ENCODE assay signal across 8 cellular contexts in the genomic region with DNA sequence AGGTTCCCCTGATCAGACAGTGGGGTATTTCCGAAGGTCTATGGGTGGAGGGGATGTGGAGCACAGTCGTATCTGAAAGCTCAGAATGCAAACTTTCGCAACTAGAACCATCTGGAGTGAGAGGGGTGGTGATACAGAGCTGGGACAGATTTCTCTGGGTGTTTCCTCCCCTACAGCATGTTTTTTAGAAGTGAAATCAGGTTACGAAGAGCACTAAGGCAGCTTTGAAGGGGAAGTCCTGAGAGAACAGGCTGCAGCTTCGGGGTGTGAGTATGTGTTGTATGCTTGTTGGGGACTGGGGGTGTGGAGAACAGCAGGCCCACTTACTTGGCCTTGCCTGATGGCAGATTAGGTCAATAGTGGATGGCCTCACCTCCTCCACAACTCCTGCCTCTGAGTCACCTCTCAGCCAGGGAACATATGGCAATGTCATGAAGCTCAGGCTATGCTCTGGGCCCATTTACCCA.
DNase-seq lines count a peak whose midpoint lies in the region; ATAC-seq and TF ChIP-seq lines count a peak whose summit lies in the region.

No MANE protein-coding gene starts in this region.

- peak overlapping the region; percentile 74 for H3K4me3 Mint-ChIP-seq in T-helper 1 cell treated with Interleukin-12 subunit alpha and Interleukin-12 subunit beta and Interleukin-4 antibody, amounts not matched to agents 30 μg/mL and 1 μg/mL, for 36 hours
- H3K4me3 Mint-ChIP-seq in natural killer cell treated with Interleukin-12 subunit alpha and Interleukin-12 subunit beta and Interleukin-15 and Interleukin-18, amount 100 ng/mL, for 72 hours: peak overlapping the region; percentile 75

- peak; percentile 21 for TF ChIP-seq POLR2A in GM18526 (IDR thresholded peaks at IDR 0.05; ENCODE audit: extremely low read depth, insufficient read length)

- peaks cover 71% of the 10 kb centered on the region for H3K4me1 Mint-ChIP-seq in T-helper 1 cell treated with Interleukin-12 subunit alpha and Interleukin-12 subunit beta and Interleukin-4 antibody, amounts not matched to agents 30 μg/mL and 1 μg/mL, for 36 hours (ENCODE audit: low read depth)
- H3K4me1 Mint-ChIP-seq in natural killer cell treated with Interleukin-12 subunit alpha and Interleukin-12 subunit beta and Interleukin-15 and Interleukin-18, amount 100 ng/mL, for 72 hours (ENCODE audit: low read depth in 2 of 2): peaks cover 65 to 70% of the 10 kb centered on the region in 2 donors

- H3K27ac Mint-ChIP-seq in T-helper 1 cell treated with Interleukin-12 subunit alpha and Interleukin-12 subunit beta and Interleukin-4 antibody, amounts not matched to agents 30 μg/mL and 1 μg/mL, for 36 hours: peak overlapping the region; percentile 97
- peak overlapping the region; percentile 92 to 100 for H3K27ac Mint-ChIP-seq in natural killer cell treated with Interleukin-12 subunit alpha and Interleukin-12 subunit beta and Interleukin-15 and Interleukin-18, amount 100 ng/mL, for 72 hours

- peak; percentile 80 for DNase-seq in natural killer cell treated with Interleukin-12 subunit alpha and Interleukin-12 subunit beta and Interleukin-15 and Interleukin-18, amount 100 ng/mL, for 72 hours (ENCODE audit: low spot score)
- DNase-seq in LoVo (ENCODE audit: low spot score) (no peak), HT-29 (ENCODE audit: low spot score) (no peak), Kasumi-1 (lab: John Stamatoyannopoulos, UW) (no peak), T1000 (lab: John Stamatoyannopoulos, UW) (no peak)

- H3K36me3 Mint-ChIP-seq in T-helper 1 cell treated with Interleukin-12 subunit alpha and Interleukin-12 subunit beta and Interleukin-4 antibody, amounts not matched to agents 30 μg/mL and 1 μg/mL, for 36 hours (ENCODE audit: low read depth): peaks cover 21% of the 10 kb centered on the region
- H3K36me3 Mint-ChIP-seq in natural killer cell treated with Interleukin-12 subunit alpha and Interleukin-12 subunit beta and Interleukin-15 and Interleukin-18, amount 100 ng/mL, for 72 hours: peaks cover 5% of the 10 kb centered on the region

- H3K9me3 Mint-ChIP-seq in T-helper 1 cell treated with Interleukin-12 subunit alpha and Interleukin-12 subunit beta and Interleukin-4 antibody, amounts not matched to agents 30 μg/mL and 1 μg/mL, for 36 hours: no peaks in the 10 kb centered on the region
- no peaks in the 10 kb centered on the region for H3K9me3 Mint-ChIP-seq in natural killer cell treated with Interleukin-12 subunit alpha and Interleukin-12 subunit beta and Interleukin-15 and Interleukin-18, amount 100 ng/mL, for 72 hours

- H3K27me3 Mint-ChIP-seq in T-helper 1 cell treated with Interleukin-12 subunit alpha and Interleukin-12 subunit beta and Interleukin-4 antibody, amounts not matched to agents 30 μg/mL and 1 μg/mL, for 36 hours (ENCODE audit: low read depth): no peaks in the 10 kb centered on the region
- no peaks in the 10 kb centered on the region for H3K27me3 Mint-ChIP-seq in natural killer cell treated with Interleukin-12 subunit alpha and Interleukin-12 subunit beta and Interleukin-15 and Interleukin-18, amount 100 ng/mL, for 72 hours

- ATAC-seq in HG02642 (IDR thresholded peaks at IDR 0.05; ENCODE audit: poor library complexity, unreplicated experiment): peak; percentile 71
- peak; percentile 74 to 82 for ATAC-seq in natural killer cell treated with Interleukin-12 subunit alpha and Interleukin-12 subunit beta and Interleukin-15 and Interleukin-18, amount 100 ng/mL, for 72 hours
